ENCODE assay signal across 9 cellular contexts in genomic region chr6:105591053-105591452, GRCh38.
DNase-seq lines count a peak whose midpoint lies in the region; ATAC-seq, FAIRE-seq and TF ChIP-seq lines count a peak whose summit lies in the region.
"Had no signal": no experiment of that assay in that cellular context is flagged by ENCODE, and none has a peak within 500 bp of the region (broad histone marks: within the 10 kb centered on the region; RNA-seq: fewer than 3 reads in every experiment).

No MANE protein-coding gene starts in this region.

- no peak for FAIRE-seq in bronchial epithelial cell (lab: Jason Lieb, UNC)

- ATAC-seq in GM21515 (IDR thresholded peaks at IDR 0.05; ENCODE audit: unreplicated experiment) (peak; percentile 90), HG03575 (IDR thresholded peaks at IDR 0.05; ENCODE audit: extremely low read depth, insufficient number of reproducible peaks, low FRiP score, unreplicated experiment) (peak; percentile 78), heart left ventricle (no peak)

- H3K9me3 ChIP-seq in heart left ventricle, result no peaks in the 10 kb centered on the region

- no peaks in the 10 kb centered on the region for H3K36me3 ChIP-seq in bronchial epithelial cell (ENCODE audit: control insufficient read depth, insufficient read depth, low read length)
- H3K36me3 ChIP-seq in heart left ventricle, result no peaks in the 10 kb centered on the region

- H3K4me1 ChIP-seq in heart left ventricle, result peaks cover 0 to 47% (median 12%) of the 10 kb centered on the region in 12 donors

- no peak overlapping the region for H3K27ac ChIP-seq in heart left ventricle

- TF ChIP-seq POLR2A in heart left ventricle (IDR thresholded peaks at IDR 0.05), result no peak

- no peak overlapping the region for H3K4me3 ChIP-seq in bronchial epithelial cell (ENCODE audit: low read depth, low read length)
- no peak overlapping the region for H3K4me3 ChIP-seq in heart left ventricle
- H3K4me3 ChIP-seq: skin epidermis had no signal

- TF ChIP-seq CTCF in bronchial epithelial cell (IDR thresholded peaks at IDR 0.05; ENCODE audit: insufficient read depth, low read length, severe bottlenecking), result no peak
- TF ChIP-seq CTCF in heart left ventricle (IDR thresholded peaks at IDR 0.05), result no peak

- H3K27me3 ChIP-seq in bronchial epithelial cell (ENCODE audit: control insufficient read depth, insufficient read depth, low read length) (no peaks in the 10 kb centered on the region), heart left ventricle (no peaks in the 10 kb centered on the region)

- 91 to 96% (median 94%) methylated on average over 2 of the region's 2 CpGs for WGBS in heart left ventricle, 4 donors

- DNase-seq in ELR (ENCODE audit: low read depth) (peak; percentile 82), bronchial epithelial cell (ENCODE audit: low read depth) (peak; percentile 89), heart left ventricle (no peak), HUDEP-2 (lab: John Stamatoyannopoulos, UW; ENCODE audit: unreplicated experiment in 76 of 76) (no peak), inferior parietal cortex (ENCODE audit: extremely low spot score) (no peak)
- no peak for DNase-seq in stimulated activated CD4-positive, alpha-beta T cell treated with anti-CD3 and anti-CD28 coated beads, Interleukin-2, amount 100 ng/mL, for 24 hours

- intact Hi-C loops in heart left ventricle (cut with DNase I), result no loop called here

Comparison
In these comparisons a context has a peak if more than half of its experiments do, and no peak if none do; other contexts are left out.
1. DNase-seq: peak in ELR (single experiment) and bronchial epithelial cell (single experiment); none in heart left ventricle (0 of 5), HUDEP-2 (0 of 76), inferior parietal cortex (single experiment) and stimulated activated CD4-positive, alpha-beta T cell treated with anti-CD3 and anti-CD28 coated beads, Interleukin-2, amount 100 ng/mL, for 24 hours (0 of 2).
2. ATAC-seq: peak in GM21515 (single experiment) and HG03575 (single experiment); none in heart left ventricle (0 of 4).